ENCODE assay signal across 1 cellular context in the genomic region with DNA sequence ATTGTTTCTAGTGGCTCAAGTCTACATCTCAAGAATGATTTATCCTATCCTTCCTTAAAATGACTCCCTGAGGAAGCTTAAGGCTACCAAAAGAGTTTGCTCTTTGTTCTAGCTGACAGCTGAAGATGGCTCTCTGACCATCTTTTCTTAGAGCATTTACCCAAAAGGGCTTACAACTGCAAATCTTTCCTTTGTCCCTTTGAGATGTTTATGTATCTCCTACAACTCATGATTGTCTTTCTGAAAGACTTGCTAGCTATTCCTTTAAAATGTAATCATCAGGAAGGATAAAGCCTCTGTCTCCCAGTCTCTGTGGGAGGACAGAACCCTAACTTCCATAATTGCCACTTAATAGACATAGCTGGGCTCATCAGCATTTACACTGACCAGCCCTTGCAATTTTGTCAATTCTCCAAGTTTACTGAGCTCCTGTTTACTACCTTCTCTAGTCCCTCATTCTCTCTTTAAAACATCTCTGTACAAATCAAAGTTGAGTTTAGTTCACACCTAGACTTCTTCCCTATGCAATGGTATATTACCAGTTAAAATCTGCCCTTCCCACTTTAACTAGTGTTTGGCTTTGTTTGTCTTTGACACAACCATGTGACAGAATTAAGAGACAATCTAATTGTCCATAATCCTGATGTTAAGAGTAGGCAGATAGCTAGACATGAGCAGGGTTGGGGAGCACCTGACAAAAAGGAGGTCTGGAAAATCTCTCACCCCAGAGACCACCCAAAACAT.
TF ChIP-seq lines count a peak whose summit lies in the region.

No MANE protein-coding gene starts in this region.

TF ChIP-seq in H1, 55 proteins besides CTCF, POLR2A, EP300 and RAD21 (continued from another document):
- TF ChIP-seq, protein P1, sequence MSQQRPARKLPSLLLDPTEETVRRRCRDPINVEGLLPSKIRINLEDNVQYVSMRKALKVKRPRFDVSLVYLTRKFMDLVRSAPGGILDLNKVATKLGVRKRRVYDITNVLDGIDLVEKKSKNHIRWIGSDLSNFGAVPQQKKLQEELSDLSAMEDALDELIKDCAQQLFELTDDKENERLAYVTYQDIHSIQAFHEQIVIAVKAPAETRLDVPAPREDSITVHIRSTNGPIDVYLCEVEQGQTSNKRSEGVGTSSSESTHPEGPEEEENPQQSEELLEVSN (IDR thresholded peaks at IDR 0.05): no peak
- TF ChIP-seq BCL11A (IDR thresholded peaks at IDR 0.05; ENCODE audit: low read depth in 2 of 2, low read length in 2 of 2) (no peak), EGR1 (IDR thresholded peaks at IDR 0.05; ENCODE audit: borderline replicate concordance, low read depth, low read length) (no peak)
